In genomic region chr6:111603648-111604047, GRCh38 we compare ENCODE assay signal across 2 cellular contexts.
TF ChIP-seq lines count a peak whose summit lies in the region.

No MANE protein-coding gene starts in this region.

TF ChIP-seq in liver, 16 proteins besides CTCF, POLR2A, EP300 and RAD21:
- no peak for TF ChIP-seq ATF3 (IDR thresholded peaks at IDR 0.05)
- no peak for TF ChIP-seq JUND (IDR thresholded peaks at IDR 0.05)
- TF ChIP-seq TAF1 (conservative IDR thresholded peaks at IDR 0.05), result peak; percentile 5
- peak; percentile 7 for TF ChIP-seq MAX (IDR thresholded peaks at IDR 0.05)
- TF ChIP-seq FOXA2 (IDR thresholded peaks at IDR 0.05), result no peak

TF ChIP-seq in HepG2, 621 proteins besides CTCF, POLR2A, EP300 and RAD21 (continued from another document):
- TF ChIP-seq GFI1 (CRISPR knock-in tag; IDR thresholded peaks at IDR 0.05; ENCODE audit: borderline replicate concordance), result no peak
- no peak for TF ChIP-seq FLYWCH1 (CRISPR knock-in tag; IDR thresholded peaks at IDR 0.05)
- TF ChIP-seq ARNT (IDR thresholded peaks at IDR 0.05), result no peak
- no peak for TF ChIP-seq HDAC1 (CRISPR knock-in tag; IDR thresholded peaks at IDR 0.05)
- no peak for TF ChIP-seq CREB3 (CRISPR knock-in tag; IDR thresholded peaks at IDR 0.05)
- TF ChIP-seq ZKSCAN5 (CRISPR knock-in tag; IDR thresholded peaks at IDR 0.05), result no peak
- TF ChIP-seq PAWR (CRISPR knock-in tag; IDR thresholded peaks at IDR 0.05; ENCODE audit: borderline replicate concordance), result no peak
- TF ChIP-seq STAG1 (CRISPR knock-in tag; IDR thresholded peaks at IDR 0.05), result no peak
- TF ChIP-seq PHB2 (IDR thresholded peaks at IDR 0.05; ENCODE audit: partially characterized antibody), result no peak
- no peak for TF ChIP-seq BCLAF1 (IDR thresholded peaks at IDR 0.05)
- no peak for TF ChIP-seq PRPF4 (IDR thresholded peaks at IDR 0.05; ENCODE audit: low read depth, low read length, poor library complexity, severe bottlenecking)
- TF ChIP-seq SMYD3 (CRISPR knock-in tag; IDR thresholded peaks at IDR 0.05), result no peak
- no peak for TF ChIP-seq ZNF775 (CRISPR knock-in tag; IDR thresholded peaks at IDR 0.05; ENCODE audit: borderline replicate concordance)
- TF ChIP-seq MYPOP (CRISPR knock-in tag; IDR thresholded peaks at IDR 0.05), result no peak
